ENCODE assay signal across 1 cellular context in the genomic region with DNA sequence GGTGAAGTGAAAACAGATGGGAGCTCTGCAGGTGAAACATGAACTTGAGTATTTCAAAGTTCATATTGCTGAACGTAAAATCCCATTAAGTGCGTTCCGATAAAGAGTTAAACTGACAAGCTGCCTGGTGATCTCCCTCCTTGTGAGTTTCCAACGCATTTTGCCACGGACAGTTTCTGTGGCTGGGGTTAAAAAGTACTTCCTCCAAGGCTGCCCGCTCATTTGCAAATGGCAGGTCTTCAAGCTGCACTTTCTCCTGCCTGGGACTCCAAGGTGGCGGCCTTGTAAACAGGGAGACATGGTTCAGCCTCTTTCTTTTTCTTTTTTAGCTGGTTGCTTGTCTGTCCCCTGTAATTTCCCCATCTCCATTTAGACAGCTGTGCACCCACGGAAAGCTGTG.
A peak's percentile ranks its signal among the peaks of the same experiment; 100 is the strongest.
TF ChIP-seq lines count a peak whose summit lies in the region.

No MANE protein-coding gene starts in this region.

TF ChIP-seq in GM12878, 131 proteins besides CTCF, POLR2A, EP300 and RAD21 (continued from another document):
- TF ChIP-seq RELB (IDR thresholded peaks at IDR 0.05; ENCODE audit: low read depth) (peak; percentile 53; the same call in 1 of the 2 replicates), TBL1XR1 (IDR thresholded peaks at IDR 0.05; ENCODE audit: low read depth, low read length) (no peak), YY1 (IDR thresholded peaks at IDR 0.05; ENCODE audit: low read depth, low read length) (peak; percentile 75), KDM1A (IDR thresholded peaks at IDR 0.05; ENCODE audit: borderline replicate concordance) (no peak), CHD4 (IDR thresholded peaks at IDR 0.05) (no peak), ATF7 (IDR thresholded peaks at IDR 0.05; ENCODE audit: low read depth) (no peak), IKZF1 (conservative IDR thresholded peaks at IDR 0.05) (peak; percentile 61), RB1 (IDR thresholded peaks at IDR 0.05; ENCODE audit: borderline replicate concordance) (0 out of 2 replicates have a peak, but pooled peaks have one; percentile 15), NR2F1 (conservative IDR thresholded peaks at IDR 0.05) (peak; percentile 33; the same call in 1 of the 2 replicates), CHD1 (IDR thresholded peaks at IDR 0.05; ENCODE audit: low read depth, low read length) (no peak), GABPA (IDR thresholded peaks at IDR 0.05; ENCODE audit: low read depth) (no peak), ESRRA (IDR thresholded peaks at IDR 0.05; ENCODE audit: low read length) (no peak), IKZF2 (IDR thresholded peaks at IDR 0.05) (peak; percentile 50 to 68; a peak in 3 of 4 replicates), PAX5 (IDR thresholded peaks at IDR 0.05; ENCODE audit: borderline replicate concordance, low read depth, low read length) (peak; percentile 44; the same call in 1 of the 2 replicates)
